In genomic region chr9:14511452-14511851, GRCh38 we compare ENCODE assay signal across 17 cellular contexts.
DNase-seq lines count a peak whose midpoint lies in the region; ATAC-seq, FAIRE-seq and TF ChIP-seq lines count a peak whose summit lies in the region.
"Had no signal": no experiment of that assay in that cellular context is flagged by ENCODE, and none has a peak within 500 bp of the region (broad histone marks: within the 10 kb centered on the region; RNA-seq: fewer than 3 reads in every experiment).

No MANE protein-coding gene starts in this region.

- H3K9me3 Mint-ChIP-seq in GM23338: no peaks in the 10 kb centered on the region; the same call in 2 of the 3 replicates
- H3K9me3 Mint-ChIP-seq: activated T-cell treated with anti-CD3 and anti-CD28 coated beads, Interleukin-2, amount 50 U/mL, for 4 hours; effector memory CD8-positive, alpha-beta T cell had no signal

- H3K9ac ChIP-seq in mammary epithelial cell (ENCODE audit: insufficient read depth, low read length) (no peak overlapping the region), K562 (ENCODE audit: insufficient read depth in 1 of 2, low read depth in 2 of 2, low read length in 2 of 2) (no peak overlapping the region)

- TF ChIP-seq POLR2A in breast epithelium (IDR thresholded peaks at IDR 0.05) (no peak), K562 (conservative IDR thresholded peaks at IDR 0.05) (no peak)

- TF ChIP-seq EP300 in K562 (IDR thresholded peaks at IDR 0.05; ENCODE audit: low read length): no peak

- BruUV-seq in mammary epithelial cell (replicated peaks; lab: Mats Ljungman, UMichigan) (no TSS peak), K562 (replicated peaks; lab: Mats Ljungman, UMichigan) (no TSS peak)

- intact Hi-C loops in mammary epithelial cell (cut with micrococcal nuclease) (no loop called here), breast epithelium (cut with DNase I; ENCODE audit: low total_unique reads) (no loop called here), K562 (cut with micrococcal nuclease) (no loop called here)

- DNase-seq in mammary epithelial cell (peak; percentile 26), breast epithelium (ENCODE audit: low spot score in 2 of 2) (no peak), K562 (ENCODE audit: extremely low read depth in 1 of 4, low spot score in 3 of 4) (peak in 3 of 4 experiments; percentile 33 to 72 (median 63)), GM23338 (ENCODE audit: low spot score) (no peak), epidermal melanocyte (ENCODE audit: insufficient read length, low spot score) (no peak), NCI-H1930 (lab: John Stamatoyannopoulos, UW) (no peak), AML-193 (lab: John Stamatoyannopoulos, UW) (no peak)
- DNase-seq: activated CD4-positive, CD25-positive, alpha-beta regulatory T cell treated with anti-CD3 and anti-CD28 coated beads, Interleukin-2, amount 50 U/mL, for 72 hours; activated T-cell treated with anti-CD3 and anti-CD28 coated beads, Interleukin-2, amount 50 U/mL, for 4 hours; anterior cingulate cortex; effector memory CD8-positive, alpha-beta T cell; lower lobe of right lung; NCI-H2107; stimulated activated CD4-positive, alpha-beta T cell treated with anti-CD3 and anti-CD28 coated beads, Interleukin-12 subunit alpha, Interleukin-12 subunit beta, amount 100 ng/mL, for 4 hours had no signal

- H3K9me2 ChIP-seq in GM23338 (ENCODE audit: insufficient read depth): peaks cover 6% of the 10 kb centered on the region; the same call in 1 of the 2 replicates

- H3K9me3 ChIP-seq in mammary epithelial cell (replicated peaks; ENCODE audit: insufficient read depth, low read length) (no peaks in the 10 kb centered on the region), breast epithelium (no peaks in the 10 kb centered on the region), K562 (replicated peaks; ENCODE audit: control insufficient read depth, insufficient read depth, low read depth, low read length) (no peaks in the 10 kb centered on the region)
- H3K9me3 ChIP-seq: lower lobe of right lung had no signal

- no peak overlapping the region for H3K4me3 Mint-ChIP-seq in GM23338
- H3K4me3 Mint-ChIP-seq: activated T-cell treated with anti-CD3 and anti-CD28 coated beads, Interleukin-2, amount 50 U/mL, for 4 hours; effector memory CD8-positive, alpha-beta T cell had no signal

- no peaks in the 10 kb centered on the region for H3K9me1 ChIP-seq in K562 (ENCODE audit: control insufficient read depth, insufficient read depth, low read length)

- no peaks in the 10 kb centered on the region for H3K4me1 ChIP-seq in mammary epithelial cell (ENCODE audit: insufficient read depth, low read length)
- no peaks in the 10 kb centered on the region for H3K4me1 ChIP-seq in breast epithelium
- H3K4me1 ChIP-seq in K562 (replicated peaks in 1 of 2; ENCODE audit: control insufficient read depth in 2 of 2, insufficient read depth in 2 of 2, low read length in 2 of 2): peaks cover 11 to 47% of the 10 kb centered on the region in 2 experiments
- peaks cover 12% of the 10 kb centered on the region for H3K4me1 ChIP-seq in GM23338 (ENCODE audit: insufficient read depth)
- H3K4me1 ChIP-seq: lower lobe of right lung had no signal

- POLR2A ChIA-PET in K562 (lab: Yijun Ruan, JAX): no interaction called here

- H3K27ac Mint-ChIP-seq in GM23338: no peak overlapping the region
- H3K27ac Mint-ChIP-seq: effector memory CD8-positive, alpha-beta T cell had no signal

- peaks cover 16% of the 10 kb centered on the region for H3K4me1 Mint-ChIP-seq in GM23338

- H3F3A ChIP-seq in GM23338 (replicated peaks; ENCODE audit: low read depth): no peaks in the 10 kb centered on the region

- FAIRE-seq in K562 (lab: Jason Lieb, UNC): peak; percentile 85
- FAIRE-seq: D721Med had no signal

- dilution Hi-C loops in mammary epithelial cell (cut with HindIII; ENCODE audit: low sequenced_read_pairs): no loop called here

- H3K79me2 ChIP-seq in mammary epithelial cell (ENCODE audit: insufficient read depth, low read length) (no peaks in the 10 kb centered on the region), K562 (ENCODE audit: control insufficient read depth, insufficient read depth, low read length) (peaks cover 4% of the 10 kb centered on the region; the same call in 1 of the 3 replicates), GM23338 (replicated peaks; ENCODE audit: insufficient read depth) (no peaks in the 10 kb centered on the region)

- TF ChIP-seq RAD21 in K562 (CRISPR knock-in tag; conservative IDR thresholded peaks at IDR 0.05 in 1 of 2, IDR thresholded peaks at IDR 0.05 in 1 of 2): no peak

- H3K4me3 ChIP-seq in mammary epithelial cell (replicated peaks in 1 of 3; ENCODE audit: insufficient read depth in 1 of 3, low read depth in 2 of 3, low read length in 3 of 3): no peak overlapping the region
- H3K4me3 ChIP-seq in breast epithelium: no peak overlapping the region
- H3K4me3 ChIP-seq in K562: no peak overlapping the region
- H3K4me3 ChIP-seq in GM23338: no peak overlapping the region
- H3K4me3 ChIP-seq: lower lobe of right lung had no signal

- no peaks in the 10 kb centered on the region for H3K36me3 Mint-ChIP-seq in GM23338 (ENCODE audit: low read depth)

- H4K20me1 ChIP-seq in mammary epithelial cell (ENCODE audit: insufficient read depth, low read length) (no peaks in the 10 kb centered on the region), K562 (replicated peaks; ENCODE audit: control insufficient read depth, insufficient read depth, low read length) (no peaks in the 10 kb centered on the region), GM23338 (replicated peaks; ENCODE audit: insufficient read depth) (no peaks in the 10 kb centered on the region)

- peaks cover 3% of the 10 kb centered on the region for H3K27me3 Mint-ChIP-seq in GM23338 (ENCODE audit: insufficient read depth, low read depth, poor library complexity)

- H3K27me3 ChIP-seq in mammary epithelial cell (ENCODE audit: insufficient read depth, low read length): peaks cover 2% of the 10 kb centered on the region
- peaks cover 0 to 1% of the 10 kb centered on the region in 2 donors for H3K27me3 ChIP-seq in breast epithelium
- no peaks in the 10 kb centered on the region for H3K27me3 ChIP-seq in K562 (ENCODE audit: control insufficient read depth in 2 of 2, insufficient read depth in 2 of 2, low read length in 2 of 2)
- H3K27me3 ChIP-seq in GM23338 (ENCODE audit: insufficient read depth): no peaks in the 10 kb centered on the region

- no peak overlapping the region for H3K27ac ChIP-seq in mammary epithelial cell (ENCODE audit: insufficient read depth, low read depth, low read length)
- no peak overlapping the region for H3K27ac ChIP-seq in breast epithelium
- H3K27ac ChIP-seq in K562 (ENCODE audit: extremely low read depth, low read depth, low read length): peak overlapping the region; percentile 63; the same call in 1 of the 3 replicates
- H3K27ac ChIP-seq in GM23338 (ENCODE audit: low read depth): no peak overlapping the region
- H3K27ac ChIP-seq: HL-60, lower lobe of right lung had no signal

- CTCF ChIA-PET in mammary epithelial cell (lab: Charles Lee; ENCODE audit: low non-redundant PET): no interaction called here
- CTCF ChIA-PET in K562 (lab: Yijun Ruan, JAX; ENCODE audit: low intra/inter-chr PET ratio): no interaction called here

- H3K4me2 ChIP-seq in mammary epithelial cell (ENCODE audit: insufficient read depth, low read depth, low read length) (no peak overlapping the region), K562 (ENCODE audit: insufficient read depth, low read length) (no peak overlapping the region; the same call in 1 of the 2 replicates), GM23338 (no peak overlapping the region)

- no peak overlapping the region for H2AFZ ChIP-seq in mammary epithelial cell (ENCODE audit: low read depth, low read length)
- peak overlapping the region; percentile 80 for H2AFZ ChIP-seq in K562 (ENCODE audit: low read depth, low read length)
- no peak overlapping the region for H2AFZ ChIP-seq in GM23338

- H3K36me3 ChIP-seq in mammary epithelial cell (ENCODE audit: insufficient read depth, low read length) (no peaks in the 10 kb centered on the region), breast epithelium (no peaks in the 10 kb centered on the region), K562 (ENCODE audit: control insufficient read depth, insufficient read depth, low read length) (no peaks in the 10 kb centered on the region; the same call in 2 of the 3 replicates), GM23338 (ENCODE audit: insufficient read depth) (no peaks in the 10 kb centered on the region)
- H3K36me3 ChIP-seq: lower lobe of right lung had no signal

- in situ Hi-C loops in mammary epithelial cell (cut with MboI; ENCODE audit: low sequenced_read_pairs in 2 of 2): no loop called here
- in situ Hi-C loops in K562 (cut with MboI): no loop called here

- ATAC-seq in HG03103 (IDR thresholded peaks at IDR 0.05; ENCODE audit: low read depth, unreplicated experiment): peak; percentile 56
- ATAC-seq in K562: peak; percentile 81
- no peak for ATAC-seq in GM23338
- ATAC-seq: effector memory CD8-positive, alpha-beta T cell; lower lobe of right lung had no signal

- TF ChIP-seq CTCF in mammary epithelial cell (conservative IDR thresholded peaks at IDR 0.05 in 1 of 2, IDR thresholded peaks at IDR 0.05 in 1 of 2; ENCODE audit: extremely low read depth in 1 of 2, insufficient read depth in 1 of 2, low read depth in 1 of 2, low read length in 2 of 2) (no peak), breast epithelium (IDR thresholded peaks at IDR 0.05) (no peak), K562 (IDR thresholded peaks at IDR 0.05 in 2 of 3, conservative IDR thresholded peaks at IDR 0.05 in 1 of 3; ENCODE audit: insufficient read depth in 2 of 3, low read depth in 1 of 3, low read length in 3 of 3) (no peak), GM23338 (conservative IDR thresholded peaks at IDR 0.05; ENCODE audit: low read depth in 2 of 2) (no peak)

TF ChIP-seq in K562, 482 proteins besides CTCF, POLR2A, EP300 and RAD21 (continues in another document):
- TF ChIP-seq DPF2 (IDR thresholded peaks at IDR 0.05) (0 out of 2 replicates have a peak, but pooled peaks have one; percentile 11), FOXM1 (IDR thresholded peaks at IDR 0.05; ENCODE audit: low read depth) (peak; percentile 57), FOXM1 (CRISPR knock-in tag; IDR thresholded peaks at IDR 0.05; ENCODE audit: low read depth) (no peak)

TF ChIP-seq in GM23338, 12 proteins besides CTCF, POLR2A, EP300 and RAD21:
- no peak for TF ChIP-seq EZH2 (IDR thresholded peaks at IDR 0.05; ENCODE audit: low read depth, unreplicated experiment)

Comparison
In these comparisons a context has a peak if more than half of its experiments do, and no peak if none do; other contexts are left out.
1. DNase-seq: peak in mammary epithelial cell (single experiment) and K562 (3 of 4); none in breast epithelium (0 of 2), GM23338 (single experiment), epidermal melanocyte (single experiment), NCI-H1930 (0 of 2) and AML-193 (0 of 2).